8 cellular contexts compared by ENCODE assay signal in the genomic region with DNA sequence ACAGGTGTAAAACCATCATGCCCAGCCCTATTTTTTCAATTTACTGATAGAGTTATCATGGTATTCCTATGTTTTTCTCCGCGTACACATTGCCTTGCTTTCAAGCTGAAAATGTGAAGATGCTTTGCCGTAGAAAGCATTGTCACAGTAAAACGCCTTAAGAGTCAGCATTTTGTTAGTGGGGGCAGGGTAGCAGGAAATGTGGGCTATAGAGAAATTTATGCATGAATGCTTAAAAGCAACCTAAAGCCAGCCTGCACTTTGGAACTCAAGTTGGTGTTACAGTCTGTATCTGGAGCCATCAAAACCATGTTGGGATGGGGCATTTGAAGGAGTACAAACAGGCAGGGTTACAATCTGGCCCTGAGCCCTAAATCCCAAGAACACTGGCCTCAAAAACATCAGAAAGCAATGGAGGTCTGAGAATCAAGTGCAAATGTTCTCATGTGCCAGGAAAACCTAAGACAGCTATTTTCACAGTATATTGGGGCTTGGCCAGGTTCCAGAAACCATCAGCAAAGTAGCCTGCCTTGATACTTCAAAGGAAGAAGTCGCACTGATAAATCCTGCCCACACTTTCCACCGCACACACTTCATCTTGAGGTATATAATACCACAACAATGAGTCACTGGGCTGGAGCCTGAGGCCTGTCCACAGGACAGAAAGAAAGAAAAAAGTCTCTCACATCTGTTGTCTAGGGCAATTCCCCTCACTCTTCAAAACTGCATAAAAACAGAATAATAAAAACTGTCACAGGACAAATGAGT.
DNase-seq lines count a peak whose midpoint lies in the region; ATAC-seq, FAIRE-seq and TF ChIP-seq lines count a peak whose summit lies in the region.

No MANE protein-coding gene starts in this region.

- no peaks in the 10 kb centered on the region for H3K36me3 ChIP-seq in CD8-positive, alpha-beta memory T cell (ENCODE audit: insufficient read depth, low read length)
- H3K36me3 ChIP-seq in bronchial epithelial cell (ENCODE audit: control insufficient read depth, insufficient read depth, low read length) (no peaks in the 10 kb centered on the region), prostate gland (no peaks in the 10 kb centered on the region)

- no peaks in the 10 kb centered on the region for H3K27me3 ChIP-seq in CD8-positive, alpha-beta memory T cell (ENCODE audit: insufficient read depth, low read length, poor library complexity, severe bottlenecking)
- no peaks in the 10 kb centered on the region for H3K27me3 ChIP-seq in bronchial epithelial cell (ENCODE audit: control insufficient read depth, insufficient read depth, low read length)
- no peaks in the 10 kb centered on the region for H3K27me3 ChIP-seq in prostate gland (replicated peaks; ENCODE audit: insufficient read depth)

- WGBS in prostate gland: 57% methylated on average over 6 of the region's 6 CpGs

- peaks cover 4 to 14% of the 10 kb centered on the region in 2 donors for H3K27me3 Mint-ChIP-seq in CD8-positive, alpha-beta memory T cell
- H3K27me3 Mint-ChIP-seq in T-helper 2 cell treated with Interferon-gamma antibody and Interleukin-4, amounts not matched to agents 5 μg/mL and 100 μg/mL, for 36 hours (ENCODE audit: low read depth): peaks cover 18% of the 10 kb centered on the region

- H3K36me3 Mint-ChIP-seq in CD8-positive, alpha-beta memory T cell: no peaks in the 10 kb centered on the region
- H3K36me3 Mint-ChIP-seq in T-helper 2 cell treated with Interferon-gamma antibody and Interleukin-4, amounts not matched to agents 5 μg/mL and 100 μg/mL, for 36 hours (ENCODE audit: low read depth): no peaks in the 10 kb centered on the region

- H3K4me3 Mint-ChIP-seq in CD8-positive, alpha-beta memory T cell: peak overlapping the region in 6 of 7 donors; percentile 2 to 76 (median 25)
- H3K4me3 Mint-ChIP-seq in T-helper 2 cell treated with Interferon-gamma antibody and Interleukin-4, amounts not matched to agents 5 μg/mL and 100 μg/mL, for 36 hours: no peak overlapping the region

- peak overlapping the region in 7 of 8 donors; percentile 4 to 84 (median 40) for H3K27ac Mint-ChIP-seq in CD8-positive, alpha-beta memory T cell
- no peak overlapping the region for H3K27ac Mint-ChIP-seq in T-helper 2 cell treated with Interferon-gamma antibody and Interleukin-4, amounts not matched to agents 5 μg/mL and 100 μg/mL, for 36 hours

- DNase-seq in CD8-positive, alpha-beta memory T cell: peak; percentile 17 to 71 (median 44)
- DNase-seq in HK-2 (ENCODE audit: unreplicated experiment) (peak; percentile 77), bronchial epithelial cell (ENCODE audit: low read depth) (peak; percentile 90), prostate gland (ENCODE audit: low spot score) (peak; percentile 17), NCI-H1694 (lab: John Stamatoyannopoulos, UW) (no peak), SHP77 (lab: John Stamatoyannopoulos, UW) (no peak)
- peak; percentile 78 for DNase-seq in T-helper 2 cell treated with Interferon-gamma antibody and Interleukin-4, amounts not matched to agents 5 μg/mL and 100 μg/mL, for 36 hours (ENCODE audit: low spot score)

- no peak for TF ChIP-seq CTCF in bronchial epithelial cell (IDR thresholded peaks at IDR 0.05; ENCODE audit: insufficient read depth, low read length, severe bottlenecking)
- no peak for TF ChIP-seq CTCF in prostate gland (IDR thresholded peaks at IDR 0.05)

- ATAC-seq in GM19395 (IDR thresholded peaks at IDR 0.05; ENCODE audit: unreplicated experiment): peak; percentile 85

- CTCF ChIA-PET in CD8-positive, alpha-beta memory T cell (lab: Charles Lee): no interaction called here

- no peaks in the 10 kb centered on the region for H3K9me3 Mint-ChIP-seq in CD8-positive, alpha-beta memory T cell
- no peaks in the 10 kb centered on the region for H3K9me3 Mint-ChIP-seq in T-helper 2 cell treated with Interferon-gamma antibody and Interleukin-4, amounts not matched to agents 5 μg/mL and 100 μg/mL, for 36 hours

- POLR2A ChIA-PET in CD8-positive, alpha-beta memory T cell (lab: Charles Lee): no interaction called here

- no peaks in the 10 kb centered on the region for H3K9me3 ChIP-seq in CD8-positive, alpha-beta memory T cell (ENCODE audit: low read length)
- no peaks in the 10 kb centered on the region for H3K9me3 ChIP-seq in prostate gland

- H3K4me3 ChIP-seq in CD8-positive, alpha-beta memory T cell (ENCODE audit: low read length): no peak overlapping the region
- H3K4me3 ChIP-seq in bronchial epithelial cell (ENCODE audit: low read depth, low read length) (no peak overlapping the region), prostate gland (no peak overlapping the region)

- FAIRE-seq in bronchial epithelial cell (lab: Jason Lieb, UNC): peak; percentile 7

- peaks cover 16% of the 10 kb centered on the region for H3K4me1 ChIP-seq in CD8-positive, alpha-beta memory T cell (ENCODE audit: insufficient read depth, low read length)
- H3K4me1 ChIP-seq in prostate gland (replicated peaks): peaks cover 5% of the 10 kb centered on the region

- no peak overlapping the region for H3K27ac ChIP-seq in CD8-positive, alpha-beta memory T cell (ENCODE audit: low read depth, low read length)
- no peak overlapping the region for H3K27ac ChIP-seq in prostate gland

- no peak for TF ChIP-seq POLR2A in prostate gland (IDR thresholded peaks at IDR 0.05)

- intact Hi-C loops in prostate gland (cut with DNase I): no loop called here

- H3K4me1 Mint-ChIP-seq in CD8-positive, alpha-beta memory T cell: peaks cover 15 to 26% (median 23%) of the 10 kb centered on the region in 3 donors
- peaks cover 8% of the 10 kb centered on the region for H3K4me1 Mint-ChIP-seq in T-helper 2 cell treated with Interferon-gamma antibody and Interleukin-4, amounts not matched to agents 5 μg/mL and 100 μg/mL, for 36 hours (ENCODE audit: low read depth)

Comparison
In these comparisons a context has a peak if more than half of its experiments do, and no peak if none do; other contexts are left out.
1. DNase-seq: peak in CD8-positive, alpha-beta memory T cell (5 of 5), HK-2 (single experiment), T-helper 2 cell treated with Interferon-gamma antibody and Interleukin-4, amounts not matched to agents 5 μg/mL and 100 μg/mL, for 36 hours (single experiment), bronchial epithelial cell (single experiment) and prostate gland (single experiment); none in NCI-H1694 (single experiment) and SHP77 (0 of 2).